2 cellular contexts compared by ENCODE assay signal in genomic region chr17:6936370-6937028, GRCh38.
TF ChIP-seq lines count a peak whose summit lies in the region.

No MANE protein-coding gene starts in this region.

TF ChIP-seq in IMR-90, 13 proteins besides CTCF, POLR2A, EP300 and RAD21:
- TF ChIP-seq RCOR1 (IDR thresholded peaks at IDR 0.05; ENCODE audit: insufficient replicate concordance, low read length): no peak
- no peak for TF ChIP-seq NFE2L2 (IDR thresholded peaks at IDR 0.05; ENCODE audit: low read depth, low read length)
- TF ChIP-seq SMC3 (IDR thresholded peaks at IDR 0.05; ENCODE audit: low read depth, low read length): no peak
- no peak for TF ChIP-seq MAFK (IDR thresholded peaks at IDR 0.05; ENCODE audit: low read depth, low read length)
- no peak for TF ChIP-seq BHLHE40 (IDR thresholded peaks at IDR 0.05; ENCODE audit: low read depth, low read length)
- TF ChIP-seq, protein P1, sequence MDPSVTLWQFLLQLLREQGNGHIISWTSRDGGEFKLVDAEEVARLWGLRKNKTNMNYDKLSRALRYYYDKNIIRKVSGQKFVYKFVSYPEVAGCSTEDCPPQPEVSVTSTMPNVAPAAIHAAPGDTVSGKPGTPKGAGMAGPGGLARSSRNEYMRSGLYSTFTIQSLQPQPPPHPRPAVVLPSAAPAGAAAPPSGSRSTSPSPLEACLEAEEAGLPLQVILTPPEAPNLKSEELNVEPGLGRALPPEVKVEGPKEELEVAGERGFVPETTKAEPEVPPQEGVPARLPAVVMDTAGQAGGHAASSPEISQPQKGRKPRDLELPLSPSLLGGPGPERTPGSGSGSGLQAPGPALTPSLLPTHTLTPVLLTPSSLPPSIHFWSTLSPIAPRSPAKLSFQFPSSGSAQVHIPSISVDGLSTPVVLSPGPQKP (IDR thresholded peaks at IDR 0.05; ENCODE audit: borderline replicate concordance, low read depth, low read length): no peak
- TF ChIP-seq RFX5 (IDR thresholded peaks at IDR 0.05; ENCODE audit: low read depth, low read length): no peak
- TF ChIP-seq CEBPB (IDR thresholded peaks at IDR 0.05; ENCODE audit: low read depth, low read length): no peak

TF ChIP-seq in K562, 482 proteins besides CTCF, POLR2A, EP300 and RAD21:
- TF ChIP-seq ZNF76 (CRISPR knock-in tag; IDR thresholded peaks at IDR 0.05; ENCODE audit: borderline replicate concordance) (no peak), ZNF57 (CRISPR knock-in tag; IDR thresholded peaks at IDR 0.05) (no peak), ZNF324 (CRISPR knock-in tag; IDR thresholded peaks at IDR 0.05) (no peak), TFE3 (CRISPR knock-in tag; IDR thresholded peaks at IDR 0.05) (no peak), FOXA3 (CRISPR knock-in tag; conservative IDR thresholded peaks at IDR 0.05 in 1 of 2, IDR thresholded peaks at IDR 0.05 in 1 of 2) (no peak), POLR2AphosphoS5 (IDR thresholded peaks at IDR 0.05; ENCODE audit: control insufficient read depth, insufficient read depth, low read depth, low read length) (0 out of 2 replicates have a peak, but pooled peaks have one; percentile 18), CREB5 (CRISPR knock-in tag; IDR thresholded peaks at IDR 0.05) (no peak), NFYB (IDR thresholded peaks at IDR 0.05; ENCODE audit: extremely low read depth, insufficient read length) (peak; percentile 58), BHLHE40 (IDR thresholded peaks at IDR 0.05; ENCODE audit: low read length) (no peak)
- TF ChIP-seq, protein P2, sequence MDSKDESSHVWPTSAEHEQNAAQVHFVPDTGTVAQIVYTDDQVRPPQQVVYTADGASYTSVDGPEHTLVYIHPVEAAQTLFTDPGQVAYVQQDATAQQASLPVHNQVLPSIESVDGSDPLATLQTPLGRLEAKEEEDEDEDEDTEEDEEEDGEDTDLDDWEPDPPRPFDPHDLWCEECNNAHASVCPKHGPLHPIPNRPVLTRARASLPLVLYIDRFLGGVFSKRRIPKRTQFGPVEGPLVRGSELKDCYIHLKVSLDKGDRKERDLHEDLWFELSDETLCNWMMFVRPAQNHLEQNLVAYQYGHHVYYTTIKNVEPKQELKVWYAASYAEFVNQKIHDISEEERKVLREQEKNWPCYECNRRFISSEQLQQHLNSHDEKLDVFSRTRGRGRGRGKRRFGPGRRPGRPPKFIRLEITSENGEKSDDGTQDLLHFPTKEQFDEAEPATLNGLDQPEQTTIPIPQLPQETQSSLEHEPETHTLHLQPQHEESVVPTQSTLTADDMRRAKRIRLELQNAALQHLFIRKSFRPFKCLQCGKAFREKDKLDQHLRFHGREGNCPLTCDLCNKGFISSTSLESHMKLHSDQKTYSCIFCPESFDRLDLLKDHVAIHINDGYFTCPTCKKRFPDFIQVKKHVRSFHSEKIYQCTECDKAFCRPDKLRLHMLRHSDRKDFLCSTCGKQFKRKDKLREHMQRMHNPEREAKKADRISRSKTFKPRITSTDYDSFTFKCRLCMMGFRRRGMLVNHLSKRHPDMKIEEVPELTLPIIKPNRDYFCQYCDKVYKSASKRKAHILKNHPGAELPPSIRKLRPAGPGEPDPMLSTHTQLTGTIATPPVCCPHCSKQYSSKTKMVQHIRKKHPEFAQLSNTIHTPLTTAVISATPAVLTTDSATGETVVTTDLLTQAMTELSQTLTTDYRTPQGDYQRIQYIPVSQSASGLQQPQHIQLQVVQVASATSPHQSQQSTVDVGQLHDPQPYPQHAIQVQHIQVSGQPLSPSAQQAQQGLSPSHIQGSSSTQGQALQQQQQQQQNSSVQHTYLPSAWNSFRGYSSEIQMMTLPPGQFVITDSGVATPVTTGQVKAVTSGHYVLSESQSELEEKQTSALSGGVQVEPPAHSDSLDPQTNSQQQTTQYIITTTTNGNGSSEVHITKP (IDR thresholded peaks at IDR 0.05; ENCODE audit: partially characterized antibody): peak; percentile 45
- TF ChIP-seq, protein P3, sequence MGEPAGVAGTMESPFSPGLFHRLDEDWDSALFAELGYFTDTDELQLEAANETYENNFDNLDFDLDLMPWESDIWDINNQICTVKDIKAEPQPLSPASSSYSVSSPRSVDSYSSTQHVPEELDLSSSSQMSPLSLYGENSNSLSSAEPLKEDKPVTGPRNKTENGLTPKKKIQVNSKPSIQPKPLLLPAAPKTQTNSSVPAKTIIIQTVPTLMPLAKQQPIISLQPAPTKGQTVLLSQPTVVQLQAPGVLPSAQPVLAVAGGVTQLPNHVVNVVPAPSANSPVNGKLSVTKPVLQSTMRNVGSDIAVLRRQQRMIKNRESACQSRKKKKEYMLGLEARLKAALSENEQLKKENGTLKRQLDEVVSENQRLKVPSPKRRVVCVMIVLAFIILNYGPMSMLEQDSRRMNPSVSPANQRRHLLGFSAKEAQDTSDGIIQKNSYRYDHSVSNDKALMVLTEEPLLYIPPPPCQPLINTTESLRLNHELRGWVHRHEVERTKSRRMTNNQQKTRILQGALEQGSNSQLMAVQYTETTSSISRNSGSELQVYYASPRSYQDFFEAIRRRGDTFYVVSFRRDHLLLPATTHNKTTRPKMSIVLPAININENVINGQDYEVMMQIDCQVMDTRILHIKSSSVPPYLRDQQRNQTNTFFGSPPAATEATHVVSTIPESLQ (CRISPR knock-in tag; IDR thresholded peaks at IDR 0.05): no peak
- TF ChIP-seq, protein P4, sequence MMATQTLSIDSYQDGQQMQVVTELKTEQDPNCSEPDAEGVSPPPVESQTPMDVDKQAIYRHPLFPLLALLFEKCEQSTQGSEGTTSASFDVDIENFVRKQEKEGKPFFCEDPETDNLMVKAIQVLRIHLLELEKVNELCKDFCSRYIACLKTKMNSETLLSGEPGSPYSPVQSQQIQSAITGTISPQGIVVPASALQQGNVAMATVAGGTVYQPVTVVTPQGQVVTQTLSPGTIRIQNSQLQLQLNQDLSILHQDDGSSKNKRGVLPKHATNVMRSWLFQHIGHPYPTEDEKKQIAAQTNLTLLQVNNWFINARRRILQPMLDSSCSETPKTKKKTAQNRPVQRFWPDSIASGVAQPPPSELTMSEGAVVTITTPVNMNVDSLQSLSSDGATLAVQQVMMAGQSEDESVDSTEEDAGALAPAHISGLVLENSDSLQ (IDR thresholded peaks at IDR 0.05): peak; percentile 78
- TF ChIP-seq, protein P5, sequence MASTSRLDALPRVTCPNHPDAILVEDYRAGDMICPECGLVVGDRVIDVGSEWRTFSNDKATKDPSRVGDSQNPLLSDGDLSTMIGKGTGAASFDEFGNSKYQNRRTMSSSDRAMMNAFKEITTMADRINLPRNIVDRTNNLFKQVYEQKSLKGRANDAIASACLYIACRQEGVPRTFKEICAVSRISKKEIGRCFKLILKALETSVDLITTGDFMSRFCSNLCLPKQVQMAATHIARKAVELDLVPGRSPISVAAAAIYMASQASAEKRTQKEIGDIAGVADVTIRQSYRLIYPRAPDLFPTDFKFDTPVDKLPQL (IDR thresholded peaks at IDR 0.05; ENCODE audit: extremely low read depth, insufficient read length): no peak
